In the genomic region with DNA sequence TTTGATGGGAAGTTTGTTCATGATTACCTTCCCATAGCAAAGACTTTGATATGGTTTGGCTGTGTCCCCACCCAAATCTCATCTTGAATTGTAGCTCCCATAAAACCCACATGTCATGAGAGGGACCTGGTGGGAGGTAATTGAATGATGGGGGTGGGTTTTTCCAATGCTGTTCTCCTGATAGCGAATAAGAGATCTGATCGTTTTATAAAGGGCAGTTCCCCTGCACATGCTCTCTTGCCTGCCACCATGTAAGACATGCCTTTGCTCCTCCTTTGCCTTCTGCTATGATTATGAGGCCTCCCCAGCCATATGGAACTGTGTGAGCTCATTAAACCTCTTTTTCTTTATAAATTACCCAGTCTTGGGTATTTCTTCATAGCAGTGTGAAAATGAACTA, we compare ENCODE assay signal across 2 cellular contexts. TPM values are rescaled to one million over a fixed set of nuclear protein-coding genes. Genes with fewer than 3 reads are reported as not detected.
"Had no signal": no experiment of that assay in that cellular context is flagged by ENCODE, and none has a peak within 500 bp of the region (broad histone marks: within the 10 kb centered on the region; RNA-seq: fewer than 3 reads in every experiment).

No MANE protein-coding gene starts in this region.

RNA-seq across cellular contexts. Expression of a gene that starts 51.2 kb away (rescaled TPM):
- total RNA-seq: MCF 10A, NCI-H460 had no signal
